In the genomic region with DNA sequence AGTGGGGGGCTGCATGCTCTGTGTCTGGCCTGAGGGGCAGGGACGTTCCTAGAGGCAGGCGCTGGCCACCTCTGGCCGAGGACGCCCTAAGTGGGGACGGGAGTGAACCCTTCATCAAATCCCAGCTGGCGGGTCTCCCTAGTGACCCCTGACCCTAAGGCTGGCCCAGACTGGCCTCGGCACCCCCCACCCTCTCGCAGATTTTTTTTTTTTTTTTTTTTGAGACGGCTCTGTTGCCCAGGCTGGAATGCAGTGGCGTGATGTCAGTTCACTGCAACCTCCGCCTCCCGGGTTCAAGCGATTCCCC, we compare ENCODE assay signal across 1 cellular context.
TF ChIP-seq lines count a peak whose summit lies in the region.

No MANE protein-coding gene starts in this region.

TF ChIP-seq in endothelial cell of umbilical vein, 7 proteins besides CTCF, POLR2A, EP300 and RAD21:
- TF ChIP-seq JUN (IDR thresholded peaks at IDR 0.05; ENCODE audit: borderline replicate concordance, insufficient read depth, insufficient read length, low read depth) (no peak), MYC (IDR thresholded peaks at IDR 0.05; ENCODE audit: low read depth, low read length) (no peak), EZH2 (IDR thresholded peaks at IDR 0.05; ENCODE audit: borderline replicate concordance, low read depth, low read length, severe bottlenecking) (no peak), GATA2 (IDR thresholded peaks at IDR 0.05; ENCODE audit: insufficient read depth, insufficient read length, low read depth, low read length) (no peak), POLR2AphosphoS5 (IDR thresholded peaks at IDR 0.05; ENCODE audit: insufficient read depth, low read depth, low read length) (no peak)
- TF ChIP-seq, protein P1, sequence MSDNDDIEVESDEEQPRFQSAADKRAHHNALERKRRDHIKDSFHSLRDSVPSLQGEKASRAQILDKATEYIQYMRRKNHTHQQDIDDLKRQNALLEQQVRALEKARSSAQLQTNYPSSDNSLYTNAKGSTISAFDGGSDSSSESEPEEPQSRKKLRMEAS (IDR thresholded peaks at IDR 0.05; ENCODE audit: insufficient read depth, insufficient read length) = no peak
TF ChIP-seq in endothelial cell of umbilical vein: peak in this region for 0.
